1 cellular context compared by ENCODE assay signal in the genomic region with DNA sequence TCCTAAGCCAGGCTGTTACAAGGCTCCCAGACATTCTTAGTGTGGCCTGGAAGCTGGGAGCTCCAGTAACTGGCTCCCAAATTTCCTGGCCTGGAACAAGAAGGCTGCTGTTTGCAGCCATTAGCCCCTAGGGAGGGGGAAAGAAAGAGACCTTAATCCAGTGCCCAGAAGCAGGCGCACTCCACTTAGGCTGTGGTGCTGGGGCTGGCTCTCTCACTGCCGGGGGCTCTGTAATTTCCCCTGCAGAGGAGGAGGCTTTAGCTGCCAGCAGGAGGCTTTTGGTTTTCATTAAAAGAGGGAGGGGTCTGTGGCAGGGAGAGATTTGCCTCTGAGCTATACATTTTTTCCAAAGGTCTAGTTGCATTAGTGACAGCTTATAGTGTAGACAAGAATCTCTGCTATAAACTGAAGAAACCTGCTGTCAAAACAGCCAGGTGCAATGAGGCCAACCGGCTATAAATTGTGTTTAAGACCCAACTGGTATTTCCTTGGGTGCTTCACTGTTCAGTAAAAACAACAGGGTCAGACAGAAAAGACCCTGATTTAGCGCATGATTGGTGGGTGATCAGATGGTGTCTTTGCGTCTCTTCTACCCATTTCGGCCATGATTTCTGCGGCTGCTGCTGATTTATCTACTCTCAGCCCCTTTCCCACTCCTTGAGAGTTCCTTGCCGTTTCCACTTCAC.
TF ChIP-seq lines count a peak whose summit lies in the region.

No MANE protein-coding gene starts in this region.

TF ChIP-seq in GM23338, 12 proteins besides CTCF, POLR2A, EP300 and RAD21 (continued from another document):
- TF ChIP-seq, protein P1, sequence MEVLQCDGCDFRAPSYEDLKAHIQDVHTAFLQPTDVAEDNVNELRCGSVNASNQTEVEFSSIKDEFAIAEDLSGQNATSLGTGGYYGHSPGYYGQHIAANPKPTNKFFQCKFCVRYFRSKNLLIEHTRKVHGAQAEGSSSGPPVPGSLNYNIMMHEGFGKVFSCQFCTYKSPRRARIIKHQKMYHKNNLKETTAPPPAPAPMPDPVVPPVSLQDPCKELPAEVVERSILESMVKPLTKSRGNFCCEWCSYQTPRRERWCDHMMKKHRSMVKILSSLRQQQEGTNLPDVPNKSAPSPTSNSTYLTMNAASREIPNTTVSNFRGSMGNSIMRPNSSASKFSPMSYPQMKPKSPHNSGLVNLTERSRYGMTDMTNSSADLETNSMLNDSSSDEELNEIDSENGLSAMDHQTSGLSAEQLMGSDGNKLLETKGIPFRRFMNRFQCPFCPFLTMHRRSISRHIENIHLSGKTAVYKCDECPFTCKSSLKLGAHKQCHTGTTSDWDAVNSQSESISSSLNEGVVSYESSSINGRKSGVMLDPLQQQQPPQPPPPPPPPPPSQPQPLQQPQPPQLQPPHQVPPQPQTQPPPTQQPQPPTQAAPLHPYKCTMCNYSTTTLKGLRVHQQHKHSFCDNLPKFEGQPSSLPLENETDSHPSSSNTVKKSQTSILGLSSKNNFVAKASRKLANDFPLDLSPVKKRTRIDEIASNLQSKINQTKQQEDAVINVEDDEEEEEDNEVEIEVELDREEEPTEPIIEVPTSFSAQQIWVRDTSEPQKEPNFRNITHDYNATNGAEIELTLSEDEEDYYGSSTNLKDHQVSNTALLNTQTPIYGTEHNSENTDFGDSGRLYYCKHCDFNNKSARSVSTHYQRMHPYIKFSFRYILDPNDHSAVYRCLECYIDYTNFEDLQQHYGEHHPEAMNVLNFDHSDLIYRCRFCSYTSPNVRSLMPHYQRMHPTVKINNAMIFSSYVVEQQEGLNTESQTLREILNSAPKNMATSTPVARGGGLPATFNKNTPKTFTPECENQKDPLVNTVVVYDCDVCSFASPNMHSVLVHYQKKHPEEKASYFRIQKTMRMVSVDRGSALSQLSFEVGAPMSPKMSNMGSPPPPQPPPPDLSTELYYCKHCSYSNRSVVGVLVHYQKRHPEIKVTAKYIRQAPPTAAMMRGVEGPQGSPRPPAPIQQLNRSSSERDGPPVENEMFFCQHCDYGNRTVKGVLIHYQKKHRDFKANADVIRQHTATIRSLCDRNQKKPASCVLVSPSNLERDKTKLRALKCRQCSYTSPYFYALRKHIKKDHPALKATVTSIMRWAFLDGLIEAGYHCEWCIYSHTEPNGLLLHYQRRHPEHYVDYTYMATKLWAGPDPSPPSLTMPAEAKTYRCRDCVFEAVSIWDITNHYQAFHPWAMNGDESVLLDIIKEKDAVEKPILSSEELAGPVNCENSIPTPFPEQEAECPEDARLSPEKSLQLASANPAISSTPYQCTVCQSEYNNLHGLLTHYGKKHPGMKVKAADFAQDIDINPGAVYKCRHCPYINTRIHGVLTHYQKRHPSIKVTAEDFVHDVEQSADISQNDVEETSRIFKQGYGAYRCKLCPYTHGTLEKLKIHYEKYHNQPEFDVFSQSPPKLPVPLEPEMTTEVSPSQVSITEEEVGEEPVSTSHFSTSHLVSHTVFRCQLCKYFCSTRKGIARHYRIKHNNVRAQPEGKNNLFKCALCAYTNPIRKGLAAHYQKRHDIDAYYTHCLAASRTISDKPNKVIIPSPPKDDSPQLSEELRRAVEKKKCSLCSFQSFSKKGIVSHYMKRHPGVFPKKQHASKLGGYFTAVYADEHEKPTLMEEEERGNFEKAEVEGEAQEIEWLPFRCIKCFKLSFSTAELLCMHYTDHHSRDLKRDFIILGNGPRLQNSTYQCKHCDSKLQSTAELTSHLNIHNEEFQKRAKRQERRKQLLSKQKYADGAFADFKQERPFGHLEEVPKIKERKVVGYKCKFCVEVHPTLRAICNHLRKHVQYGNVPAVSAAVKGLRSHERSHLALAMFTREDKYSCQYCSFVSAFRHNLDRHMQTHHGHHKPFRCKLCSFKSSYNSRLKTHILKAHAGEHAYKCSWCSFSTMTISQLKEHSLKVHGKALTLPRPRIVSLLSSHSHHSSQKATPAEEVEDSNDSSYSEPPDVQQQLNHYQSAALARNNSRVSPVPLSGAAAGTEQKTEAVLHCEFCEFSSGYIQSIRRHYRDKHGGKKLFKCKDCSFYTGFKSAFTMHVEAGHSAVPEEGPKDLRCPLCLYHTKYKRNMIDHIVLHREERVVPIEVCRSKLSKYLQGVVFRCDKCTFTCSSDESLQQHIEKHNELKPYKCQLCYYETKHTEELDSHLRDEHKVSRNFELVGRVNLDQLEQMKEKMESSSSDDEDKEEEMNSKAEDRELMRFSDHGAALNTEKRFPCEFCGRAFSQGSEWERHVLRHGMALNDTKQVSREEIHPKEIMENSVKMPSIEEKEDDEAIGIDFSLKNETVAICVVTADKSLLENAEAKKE (CRISPR knock-in tag; IDR thresholded peaks at IDR 0.05) = no peak
